1 cellular context compared by ENCODE assay signal in genomic region chr20:25378189-25378883, GRCh38.
TF ChIP-seq lines count a peak whose summit lies in the region.

No MANE protein-coding gene starts in this region.

TF ChIP-seq in HepG2, 621 proteins besides CTCF, POLR2A, EP300 and RAD21 (continued from another document and continues in another):
- TF ChIP-seq FOXP4 (CRISPR knock-in tag; IDR thresholded peaks at IDR 0.05): peak; percentile 83
- TF ChIP-seq MEIS2 (CRISPR knock-in tag; IDR thresholded peaks at IDR 0.05): peak; percentile 56; the same call in 1 of the 2 replicates
- TF ChIP-seq ZKSCAN5 (CRISPR knock-in tag; IDR thresholded peaks at IDR 0.05): 0 out of 2 replicates have a peak, but pooled peaks have one; percentile 32
- no peak for TF ChIP-seq TCF12 (IDR thresholded peaks at IDR 0.05)
- TF ChIP-seq TCF12 (CRISPR knock-in tag; IDR thresholded peaks at IDR 0.05): peak; percentile 77; the same call in 1 of the 2 replicates
- TF ChIP-seq GFI1 (CRISPR knock-in tag; IDR thresholded peaks at IDR 0.05; ENCODE audit: borderline replicate concordance): peak; percentile 86
- peak; percentile 95 for TF ChIP-seq HDAC2 (CRISPR knock-in tag; IDR thresholded peaks at IDR 0.05)
- no peak; the same call in 1 of the 2 replicates for TF ChIP-seq ZNF292 (CRISPR knock-in tag; IDR thresholded peaks at IDR 0.05; ENCODE audit: borderline replicate concordance, low read depth)
- TF ChIP-seq RERE (CRISPR knock-in tag; IDR thresholded peaks at IDR 0.05; ENCODE audit: low read depth): peak; percentile 99
- TF ChIP-seq WIZ (CRISPR knock-in tag; IDR thresholded peaks at IDR 0.05): no peak
- TF ChIP-seq RARG (CRISPR knock-in tag; IDR thresholded peaks at IDR 0.05; ENCODE audit: low read depth): no peak
- no peak for TF ChIP-seq ZNF142 (CRISPR knock-in tag; IDR thresholded peaks at IDR 0.05)
- no peak for TF ChIP-seq KMT2B (CRISPR knock-in tag; IDR thresholded peaks at IDR 0.05)
- TF ChIP-seq ZNF770 (CRISPR knock-in tag; IDR thresholded peaks at IDR 0.05): no peak
- TF ChIP-seq POGK (CRISPR knock-in tag; conservative IDR thresholded peaks at IDR 0.05): peak; percentile 97
- TF ChIP-seq ASH2L (IDR thresholded peaks at IDR 0.05; ENCODE audit: insufficient read length, low read depth, low read length): peak; percentile 33
- TF ChIP-seq ATF5 (CRISPR knock-in tag; IDR thresholded peaks at IDR 0.05; ENCODE audit: low read depth): 0 out of 2 replicates have a peak, but pooled peaks have one; percentile 76
- no peak for TF ChIP-seq SNAPC4 (CRISPR knock-in tag; IDR thresholded peaks at IDR 0.05)
- peak; percentile 59; the same call in 1 of the 2 replicates for TF ChIP-seq BHLHE40 (IDR thresholded peaks at IDR 0.05; ENCODE audit: low read length)
- peak; percentile 83; the same call in 1 of the 2 replicates for TF ChIP-seq CHD4 (IDR thresholded peaks at IDR 0.05; ENCODE audit: borderline replicate concordance, low read length)
- peak; percentile 93 for TF ChIP-seq PPARG (CRISPR knock-in tag; conservative IDR thresholded peaks at IDR 0.05)
- TF ChIP-seq NCOA2 (CRISPR knock-in tag; IDR thresholded peaks at IDR 0.05): peak; percentile 96
- no peak for TF ChIP-seq THAP8 (CRISPR knock-in tag; IDR thresholded peaks at IDR 0.05; ENCODE audit: borderline replicate concordance)
- TF ChIP-seq NFIC (IDR thresholded peaks at IDR 0.05; ENCODE audit: low read length): peak; percentile 92
- no peak for TF ChIP-seq SMAD9 (CRISPR knock-in tag; IDR thresholded peaks at IDR 0.05)
- TF ChIP-seq RFXANK (CRISPR knock-in tag; IDR thresholded peaks at IDR 0.05): 0 out of 2 replicates have a peak, but pooled peaks have one; percentile 63
- peak; percentile 77 for TF ChIP-seq GTF3A (CRISPR knock-in tag; conservative IDR thresholded peaks at IDR 0.05)
- TF ChIP-seq ZNF747 (CRISPR knock-in tag; IDR thresholded peaks at IDR 0.05; ENCODE audit: borderline replicate concordance): peak; percentile 52; the same call in 1 of the 2 replicates
- TF ChIP-seq EHMT2 (IDR thresholded peaks at IDR 0.05; ENCODE audit: borderline replicate concordance, low read depth, low read length): peak; percentile 31; the same call in 1 of the 2 replicates
- no peak for TF ChIP-seq NFYC (CRISPR knock-in tag; IDR thresholded peaks at IDR 0.05)
